Comparison of ENCODE assay signal across 11 cellular contexts in the genomic region with DNA sequence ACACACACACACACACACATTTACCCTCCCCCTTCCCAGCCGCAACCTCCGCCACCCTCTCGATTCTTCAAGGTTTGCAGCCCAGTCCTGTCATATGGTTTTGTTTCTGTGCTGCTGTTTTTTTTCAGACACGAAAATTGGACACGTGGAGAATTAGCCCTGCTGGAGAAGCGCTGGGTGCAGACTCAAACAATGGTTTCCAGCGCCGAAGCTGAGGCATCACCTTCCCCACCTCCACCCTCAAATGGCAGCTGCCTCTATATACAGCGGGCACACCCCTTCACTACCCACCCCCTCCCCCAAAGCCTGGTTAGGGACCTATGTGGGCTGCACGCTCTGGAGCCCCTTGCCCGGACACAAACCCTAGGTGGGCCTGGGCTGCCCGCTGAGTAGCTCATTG.
DNase-seq lines count a peak whose midpoint lies in the region; FAIRE-seq and TF ChIP-seq lines count a peak whose summit lies in the region.
"Had no signal": no experiment of that assay in that cellular context is flagged by ENCODE, and none has a peak within 500 bp of the region (broad histone marks: within the 10 kb centered on the region; RNA-seq: fewer than 3 reads in every experiment).

No MANE protein-coding gene starts in this region.

- no peak overlapping the region for H2BK120ac ChIP-seq in H1 (replicated peaks; ENCODE audit: low read depth, low read length)

- no peak overlapping the region for H2BK15ac ChIP-seq in H1 (ENCODE audit: low read length)

- H3K14ac ChIP-seq in H1 (ENCODE audit: insufficient read length), result no peak overlapping the region

- 7% methylated on average over 6 of the region's 12 CpGs; no CpG with 5 or more reads in 1 of the 2 experiments for WGBS in H1 (ENCODE audit: extremely low coverage in 1 of 2, insufficient coverage in 1 of 2, insufficient read length in 1 of 2, insufficient replicate concordance in 2 of 2, low coverage in 1 of 2, low lambda C conversion rate in 2 of 2, missing lambda C conversion rate in 1 of 2), 2 experiments
- 40 to 74% (median 72%) methylated on average over 9 to 12 of the region's 12 CpGs for WGBS in small intestine, 3 donors

- peak overlapping the region; percentile 41 for H3K27ac Mint-ChIP-seq in activated CD4-positive, alpha-beta T cell treated with anti-CD3 and anti-CD28 coated beads, Interleukin-2, amount 10 ng/mL, durations not matched to agents 24 days and 14 days

- H3K4ac ChIP-seq in H1 (replicated peaks; ENCODE audit: insufficient read length, low read depth, low read length), result no peak overlapping the region

- peaks cover 10% of the 10 kb centered on the region; the same call in 1 of the 2 replicates for H3K23me2 ChIP-seq in H1 (ENCODE audit: low read depth, low read length)

- intact Hi-C loops in activated CD4-positive, alpha-beta T cell treated with anti-CD3 and anti-CD28 coated beads, Interleukin-2, amount 10 ng/mL, durations not matched to agents 24 days and 14 days (cut with micrococcal nuclease), result loop anchor here (2.0 to 10.0 kb wide), 5 partner anchors 13 to 275 kb away; no protein-coding TSS in a partner anchor
- intact Hi-C loops in OCI-LY7 (cut with micrococcal nuclease; ENCODE audit: unreplicated experiment), result loop anchor here (5.0 kb wide), 1 partner anchor 162 kb away; no protein-coding TSS in a partner anchor

- H3K27me3 ChIP-seq in H1 (replicated peaks in 1 of 4; ENCODE audit: control insufficient read depth in 3 of 4, extremely low read depth in 1 of 4, insufficient read depth in 3 of 4, low read length in 3 of 4), result peaks cover 42 to 90% (median 71%) of the 10 kb centered on the region in 4 experiments; a peak in 6 of 7 replicates
- peaks cover 32% of the 10 kb centered on the region for H3K27me3 ChIP-seq in osteoblast (ENCODE audit: insufficient read depth, low read length)
- peaks cover 0 to 10% of the 10 kb centered on the region in 2 donors for H3K27me3 ChIP-seq in small intestine (ENCODE audit: control insufficient read depth in 2 of 2, insufficient read depth in 2 of 2, low read length in 2 of 2)
- H3K27me3 ChIP-seq: tibial artery had no signal

- H3K36me3 ChIP-seq in OCI-LY7 (ENCODE audit: insufficient read depth, low read length) (no peaks in the 10 kb centered on the region), H1 (ENCODE audit: control insufficient read depth in 2 of 4, insufficient read depth in 4 of 4, low read length in 3 of 4) (no peaks in the 10 kb centered on the region), osteoblast (ENCODE audit: insufficient read depth, low read length) (no peaks in the 10 kb centered on the region), small intestine (ENCODE audit: control insufficient read depth in 2 of 2, insufficient read depth in 2 of 2, low read length in 2 of 2) (no peaks in the 10 kb centered on the region)
- H3K36me3 ChIP-seq: tibial artery had no signal

- BruUV-seq in OCI-LY7 (replicated peaks; lab: Mats Ljungman, UMichigan), result no TSS peak

- H4K20me1 ChIP-seq in OCI-LY7 (ENCODE audit: insufficient read depth, low read length), result no peaks in the 10 kb centered on the region
- peaks cover 2 to 3% of the 10 kb centered on the region in 2 experiments for H4K20me1 ChIP-seq in H1 (replicated peaks in 1 of 2; ENCODE audit: control insufficient read depth in 1 of 2, insufficient read depth in 2 of 2, low read length in 2 of 2)
- H4K20me1 ChIP-seq in osteoblast (ENCODE audit: insufficient read depth, low read length), result no peaks in the 10 kb centered on the region

- H3K4me1 ChIP-seq in OCI-LY7 (ENCODE audit: insufficient read depth, low read length, poor library complexity, severe bottlenecking) (peaks cover 29% of the 10 kb centered on the region), H1 (replicated peaks in 1 of 4; ENCODE audit: control insufficient read depth in 3 of 4, insufficient read depth in 4 of 4, low read length in 3 of 4) (peaks cover 6 to 26% (median 15%) of the 10 kb centered on the region in 4 experiments), osteoblast (ENCODE audit: insufficient read depth, low read length) (peaks cover 13% of the 10 kb centered on the region), small intestine (ENCODE audit: control insufficient read depth in 2 of 2, insufficient read depth in 1 of 2, low read depth in 1 of 2, low read length in 1 of 2) (peaks cover 0 to 3% of the 10 kb centered on the region in 2 donors)

- TF ChIP-seq CTCF in OCI-LY7 (conservative IDR thresholded peaks at IDR 0.05; ENCODE audit: low read length) (no peak), H1 (IDR thresholded peaks at IDR 0.05; ENCODE audit: control extremely low read depth in 1 of 3, insufficient read depth in 1 of 3, low read depth in 1 of 3, low read length in 3 of 3) (no peak), osteoblast (IDR thresholded peaks at IDR 0.05; ENCODE audit: extremely low read depth, low read depth, low read length) (no peak)

- no peak overlapping the region for H2AK5ac ChIP-seq in H1 (ENCODE audit: low read depth, low read length)

- no peak overlapping the region for H3K23ac ChIP-seq in H1 (ENCODE audit: insufficient read length)

- no peak overlapping the region for H2BK5ac ChIP-seq in H1 (ENCODE audit: low read depth, low read length)

- no peaks in the 10 kb centered on the region for H3K36me3 Mint-ChIP-seq in activated CD4-positive, alpha-beta T cell treated with anti-CD3 and anti-CD28 coated beads, Interleukin-2, amount 10 ng/mL, durations not matched to agents 24 days and 14 days (ENCODE audit: low read depth)

- no peak overlapping the region for H4K5ac ChIP-seq in H1 (ENCODE audit: insufficient read length, low read depth, low read length)

- H2BK12ac ChIP-seq in H1 (ENCODE audit: low read depth, low read length), result no peak overlapping the region

- no peak overlapping the region for H3K9ac ChIP-seq in H1 (replicated peaks in 1 of 4; ENCODE audit: extremely low read depth in 1 of 4, low read depth in 3 of 4, low read length in 3 of 4)

- H3K27me3 Mint-ChIP-seq in activated CD4-positive, alpha-beta T cell treated with anti-CD3 and anti-CD28 coated beads, Interleukin-2, amount 10 ng/mL, durations not matched to agents 24 days and 14 days, result peaks cover 24% of the 10 kb centered on the region

- H3K9me3 ChIP-seq in OCI-LY7 (ENCODE audit: low read length) (no peaks in the 10 kb centered on the region), H1 (ENCODE audit: insufficient read depth in 2 of 2, low read depth in 1 of 2, low read length in 1 of 2) (no peaks in the 10 kb centered on the region), osteoblast (ENCODE audit: low read depth, low read length) (no peaks in the 10 kb centered on the region), small intestine (ENCODE audit: control insufficient read depth, low read depth) (no peaks in the 10 kb centered on the region)
- H3K9me3 ChIP-seq: A549, tibial artery had no signal

- H3K9me3 Mint-ChIP-seq in activated CD4-positive, alpha-beta T cell treated with anti-CD3 and anti-CD28 coated beads, Interleukin-2, amount 10 ng/mL, durations not matched to agents 24 days and 14 days, result no peaks in the 10 kb centered on the region

- no peak for DNase-seq in activated CD4-positive, alpha-beta T cell treated with anti-CD3 and anti-CD28 coated beads, Interleukin-2, amount 10 ng/mL, durations not matched to agents 24 days and 14 days
- DNase-seq in activated CD4-positive, alpha-beta T cell treated with anti-CD3 and anti-CD28 coated beads, Interleukin-2, amount 50 U/mL, for 48 hours, result no peak
- DNase-seq in OCI-LY7 (ENCODE audit: low spot score) (no peak), H1 (ENCODE audit: low read depth in 1 of 2, low spot score in 2 of 2) (peak in 1 of 2 experiments; percentile 47), osteoblast (ENCODE audit: insufficient read length, low spot score, missing footprints) (peak; percentile 73), NCI-H748 (lab: John Stamatoyannopoulos, UW; ENCODE audit: unreplicated experiment) (no peak), cortex of kidney (lab: John Stamatoyannopoulos, UW) (no peak), small intestine (no peak)
- DNase-seq: NCI-H226, tibial artery had no signal

- TF ChIP-seq POLR2A in H1 (IDR thresholded peaks at IDR 0.05; ENCODE audit: control extremely low read depth in 1 of 2, low read depth in 2 of 2, low read length in 2 of 2), result no peak

- CTCF ChIA-PET in OCI-LY7 (lab: Charles Lee; ENCODE audit: unreplicated experiment), result no interaction called here
- CTCF ChIA-PET in H1 (lab: Charles Lee; ENCODE audit: partially characterized antibody), result interaction anchor here (1.2 kb wide), 1 partner anchor 196 kb away, joined by 5 read pairs; no protein-coding TSS in a partner anchor

- H3K4me3 ChIP-seq in OCI-LY7 (ENCODE audit: low read depth, low read length, poor library complexity, severe bottlenecking) (no peak overlapping the region), H1 (ENCODE audit: extremely low read depth in 1 of 4, insufficient read depth in 2 of 4, low read depth in 3 of 4, low read length in 4 of 4) (peak overlapping the region in 3 of 4 experiments; percentile 29 to 64 (median 33); a peak in 3 of 8 replicates), osteoblast (ENCODE audit: insufficient read depth, low read length) (no peak overlapping the region), small intestine (ENCODE audit: low read depth in 1 of 2, low read length in 2 of 2) (no peak overlapping the region)
- H3K4me3 ChIP-seq: A549 had no signal

- no peak overlapping the region for H4K91ac ChIP-seq in H1 (replicated peaks; ENCODE audit: insufficient read length, low read length)

- H2AFZ ChIP-seq in OCI-LY7 (ENCODE audit: low read length), result no peak overlapping the region
- H2AFZ ChIP-seq in H1 (ENCODE audit: low read length), result no peak overlapping the region
- H2AFZ ChIP-seq in osteoblast (ENCODE audit: low read length), result no peak overlapping the region

- TF ChIP-seq RAD21 in H1 (IDR thresholded peaks at IDR 0.05 in 1 of 2, conservative IDR thresholded peaks at IDR 0.05 in 1 of 2; ENCODE audit: low read depth in 2 of 2, low read length in 2 of 2), result no peak

- H3K4me2 ChIP-seq in OCI-LY7 (ENCODE audit: low read length), result 0 out of 2 replicates have a peak overlapping the region, but pooled peaks have one; percentile 3
- peak overlapping the region; percentile 76 to 82 for H3K4me2 ChIP-seq in H1 (ENCODE audit: insufficient read depth in 1 of 2, low read depth in 2 of 2, low read length in 2 of 2)
- H3K4me2 ChIP-seq in osteoblast (ENCODE audit: insufficient read depth, low read length), result no peak overlapping the region
- H3K4me2 ChIP-seq: A549 had no signal

- no peaks in the 10 kb centered on the region for H3K9me2 ChIP-seq in OCI-LY7 (ENCODE audit: insufficient read depth, low read length)

- H3K79me2 ChIP-seq in OCI-LY7 (ENCODE audit: insufficient read depth, low read depth, low read length), result no peaks in the 10 kb centered on the region
- no peaks in the 10 kb centered on the region for H3K79me2 ChIP-seq in H1 (ENCODE audit: control insufficient read depth in 1 of 2, insufficient read depth in 2 of 2, low read length in 2 of 2)
- no peaks in the 10 kb centered on the region for H3K79me2 ChIP-seq in osteoblast (ENCODE audit: insufficient read depth, low read length)

- POLR2A ChIA-PET in OCI-LY7 (lab: Charles Lee), result no interaction called here
- POLR2A ChIA-PET in H1 (lab: Charles Lee; ENCODE audit: partially characterized antibody), result interaction anchor here (0.7 to 1.7 kb wide), 11 partner anchors 82 to 1636 kb away, joined by 3 to 6 read pairs (median 3); no protein-coding TSS in a partner anchor

- H3K79me1 ChIP-seq in H1 (ENCODE audit: low read depth, low read length), result no peaks in the 10 kb centered on the region

- H3K4me3 Mint-ChIP-seq in activated CD4-positive, alpha-beta T cell treated with anti-CD3 and anti-CD28 coated beads, Interleukin-2, amount 10 ng/mL, durations not matched to agents 24 days and 14 days, result peak overlapping the region; percentile 47

- H3K4me1 Mint-ChIP-seq in activated CD4-positive, alpha-beta T cell treated with anti-CD3 and anti-CD28 coated beads, Interleukin-2, amount 10 ng/mL, durations not matched to agents 24 days and 14 days, result peaks cover 24% of the 10 kb centered on the region

- no peak overlapping the region for H4K8ac ChIP-seq in H1 (ENCODE audit: extremely low read depth, insufficient read depth, low read length)

- no peak overlapping the region for H3K27ac ChIP-seq in OCI-LY7 (ENCODE audit: low read depth, low read length, poor library complexity, severe bottlenecking)
- H3K27ac ChIP-seq in H1 (ENCODE audit: low read depth, low read length), result no peak overlapping the region
- no peak overlapping the region for H3K27ac ChIP-seq in osteoblast (ENCODE audit: low read depth, low read length)
- no peak overlapping the region for H3K27ac ChIP-seq in small intestine (ENCODE audit: low read depth in 1 of 2, low read length in 1 of 2)
- H3K27ac ChIP-seq: A549, tibial artery had no signal

- no peak overlapping the region; the same call in 1 of the 2 replicates for H3K18ac ChIP-seq in H1 (ENCODE audit: extremely low read depth, low read length)

- no peak overlapping the region for H3K56ac ChIP-seq in H1 (replicated peaks; ENCODE audit: insufficient read length, low read depth, low read length)

- TF ChIP-seq EP300 in H1 (IDR thresholded peaks at IDR 0.05; ENCODE audit: borderline replicate concordance in 1 of 2, low read depth in 2 of 2, low read length in 2 of 2), result no peak

- FAIRE-seq in H1 (lab: Jason Lieb, UNC) (no peak), small intestine (lab: Jason Lieb, UNC) (no peak)
- FAIRE-seq: A549 had no signal

- no peak overlapping the region for H2BK20ac ChIP-seq in H1 (ENCODE audit: low read length)

Comparison
In these comparisons a context has a peak if more than half of its experiments do, and no peak if none do; other contexts are left out.
1. H3K4me3 ChIP-seq: peak in H1 (3 of 4); none in OCI-LY7 (single experiment), osteoblast (single experiment) and small intestine (0 of 2).